In the genomic region with DNA sequence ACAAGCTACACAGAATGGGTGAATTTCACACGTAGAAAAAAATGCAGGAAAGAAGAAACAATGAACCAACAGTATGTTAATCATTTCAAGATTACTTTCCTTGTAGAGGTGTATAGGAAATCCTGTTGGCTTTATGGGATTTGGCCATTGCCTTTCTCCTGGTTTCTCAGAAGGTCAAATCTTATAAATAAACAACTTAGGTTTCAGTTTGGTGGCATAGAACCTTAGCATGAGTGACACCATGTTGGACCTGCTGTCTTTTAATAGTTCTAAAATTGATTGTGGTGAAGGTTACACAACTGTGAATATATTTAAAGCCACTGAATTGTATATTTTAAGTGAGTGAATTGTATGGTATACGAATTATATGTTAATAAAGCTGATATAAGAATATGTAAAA, we compare ENCODE assay signal across 2 cellular contexts.
TF ChIP-seq lines count a peak whose summit lies in the region.

No MANE protein-coding gene starts in this region.

TF ChIP-seq in HCT116, 20 proteins besides CTCF, POLR2A, EP300 and RAD21:
- TF ChIP-seq, protein P1, sequence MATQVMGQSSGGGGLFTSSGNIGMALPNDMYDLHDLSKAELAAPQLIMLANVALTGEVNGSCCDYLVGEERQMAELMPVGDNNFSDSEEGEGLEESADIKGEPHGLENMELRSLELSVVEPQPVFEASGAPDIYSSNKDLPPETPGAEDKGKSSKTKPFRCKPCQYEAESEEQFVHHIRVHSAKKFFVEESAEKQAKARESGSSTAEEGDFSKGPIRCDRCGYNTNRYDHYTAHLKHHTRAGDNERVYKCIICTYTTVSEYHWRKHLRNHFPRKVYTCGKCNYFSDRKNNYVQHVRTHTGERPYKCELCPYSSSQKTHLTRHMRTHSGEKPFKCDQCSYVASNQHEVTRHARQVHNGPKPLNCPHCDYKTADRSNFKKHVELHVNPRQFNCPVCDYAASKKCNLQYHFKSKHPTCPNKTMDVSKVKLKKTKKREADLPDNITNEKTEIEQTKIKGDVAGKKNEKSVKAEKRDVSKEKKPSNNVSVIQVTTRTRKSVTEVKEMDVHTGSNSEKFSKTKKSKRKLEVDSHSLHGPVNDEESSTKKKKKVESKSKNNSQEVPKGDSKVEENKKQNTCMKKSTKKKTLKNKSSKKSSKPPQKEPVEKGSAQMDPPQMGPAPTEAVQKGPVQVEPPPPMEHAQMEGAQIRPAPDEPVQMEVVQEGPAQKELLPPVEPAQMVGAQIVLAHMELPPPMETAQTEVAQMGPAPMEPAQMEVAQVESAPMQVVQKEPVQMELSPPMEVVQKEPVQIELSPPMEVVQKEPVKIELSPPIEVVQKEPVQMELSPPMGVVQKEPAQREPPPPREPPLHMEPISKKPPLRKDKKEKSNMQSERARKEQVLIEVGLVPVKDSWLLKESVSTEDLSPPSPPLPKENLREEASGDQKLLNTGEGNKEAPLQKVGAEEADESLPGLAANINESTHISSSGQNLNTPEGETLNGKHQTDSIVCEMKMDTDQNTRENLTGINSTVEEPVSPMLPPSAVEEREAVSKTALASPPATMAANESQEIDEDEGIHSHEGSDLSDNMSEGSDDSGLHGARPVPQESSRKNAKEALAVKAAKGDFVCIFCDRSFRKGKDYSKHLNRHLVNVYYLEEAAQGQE (IDR thresholded peaks at IDR 0.05; ENCODE audit: low read depth), result no peak
- TF ChIP-seq ELF1 (IDR thresholded peaks at IDR 0.05; ENCODE audit: borderline replicate concordance, low read depth), result no peak
- TF ChIP-seq, protein P2, sequence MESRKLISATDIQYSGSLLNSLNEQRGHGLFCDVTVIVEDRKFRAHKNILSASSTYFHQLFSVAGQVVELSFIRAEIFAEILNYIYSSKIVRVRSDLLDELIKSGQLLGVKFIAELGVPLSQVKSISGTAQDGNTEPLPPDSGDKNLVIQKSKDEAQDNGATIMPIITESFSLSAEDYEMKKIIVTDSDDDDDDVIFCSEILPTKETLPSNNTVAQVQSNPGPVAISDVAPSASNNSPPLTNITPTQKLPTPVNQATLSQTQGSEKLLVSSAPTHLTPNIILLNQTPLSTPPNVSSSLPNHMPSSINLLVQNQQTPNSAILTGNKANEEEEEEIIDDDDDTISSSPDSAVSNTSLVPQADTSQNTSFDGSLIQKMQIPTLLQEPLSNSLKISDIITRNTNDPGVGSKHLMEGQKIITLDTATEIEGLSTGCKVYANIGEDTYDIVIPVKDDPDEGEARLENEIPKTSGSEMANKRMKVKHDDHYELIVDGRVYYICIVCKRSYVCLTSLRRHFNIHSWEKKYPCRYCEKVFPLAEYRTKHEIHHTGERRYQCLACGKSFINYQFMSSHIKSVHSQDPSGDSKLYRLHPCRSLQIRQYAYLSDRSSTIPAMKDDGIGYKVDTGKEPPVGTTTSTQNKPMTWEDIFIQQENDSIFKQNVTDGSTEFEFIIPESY (IDR thresholded peaks at IDR 0.05; ENCODE audit: extremely low read depth, insufficient replicate concordance, low read length), result no peak
- TF ChIP-seq JUND (IDR thresholded peaks at IDR 0.05), result no peak
- no peak for TF ChIP-seq EZH2 (IDR thresholded peaks at IDR 0.05)
- TF ChIP-seq ZFX (IDR thresholded peaks at IDR 0.05), result no peak
- no peak for TF ChIP-seq FOSL1 (IDR thresholded peaks at IDR 0.05; ENCODE audit: low read depth)
- no peak for TF ChIP-seq EZH2phosphoT487 (IDR thresholded peaks at IDR 0.05; ENCODE audit: borderline replicate concordance)
- no peak for TF ChIP-seq ATF3 (IDR thresholded peaks at IDR 0.05)
- TF ChIP-seq POLR2AphosphoS5 (IDR thresholded peaks at IDR 0.05; ENCODE audit: low read depth, low read length), result no peak
- no peak for TF ChIP-seq YY1 (IDR thresholded peaks at IDR 0.05; ENCODE audit: extremely low read depth, insufficient replicate concordance, low read depth, low read length)
- no peak for TF ChIP-seq CEBPB (IDR thresholded peaks at IDR 0.05; ENCODE audit: low read depth)
- no peak for TF ChIP-seq SIN3A (IDR thresholded peaks at IDR 0.05; ENCODE audit: low read depth)
- no peak for TF ChIP-seq TCF7L2 (IDR thresholded peaks at IDR 0.05; ENCODE audit: borderline replicate concordance, extremely low read depth, insufficient read depth, insufficient read length)
- no peak for TF ChIP-seq EGR1 (IDR thresholded peaks at IDR 0.05; ENCODE audit: low read depth)
- TF ChIP-seq MAX (IDR thresholded peaks at IDR 0.05), result no peak
- TF ChIP-seq SRF (IDR thresholded peaks at IDR 0.05; ENCODE audit: low read depth), result no peak
- no peak for TF ChIP-seq CBX3 (IDR thresholded peaks at IDR 0.05; ENCODE audit: low read depth)

TF ChIP-seq in K562, 482 proteins besides CTCF, POLR2A, EP300 and RAD21 (continued from another document):
- TF ChIP-seq, protein P3, sequence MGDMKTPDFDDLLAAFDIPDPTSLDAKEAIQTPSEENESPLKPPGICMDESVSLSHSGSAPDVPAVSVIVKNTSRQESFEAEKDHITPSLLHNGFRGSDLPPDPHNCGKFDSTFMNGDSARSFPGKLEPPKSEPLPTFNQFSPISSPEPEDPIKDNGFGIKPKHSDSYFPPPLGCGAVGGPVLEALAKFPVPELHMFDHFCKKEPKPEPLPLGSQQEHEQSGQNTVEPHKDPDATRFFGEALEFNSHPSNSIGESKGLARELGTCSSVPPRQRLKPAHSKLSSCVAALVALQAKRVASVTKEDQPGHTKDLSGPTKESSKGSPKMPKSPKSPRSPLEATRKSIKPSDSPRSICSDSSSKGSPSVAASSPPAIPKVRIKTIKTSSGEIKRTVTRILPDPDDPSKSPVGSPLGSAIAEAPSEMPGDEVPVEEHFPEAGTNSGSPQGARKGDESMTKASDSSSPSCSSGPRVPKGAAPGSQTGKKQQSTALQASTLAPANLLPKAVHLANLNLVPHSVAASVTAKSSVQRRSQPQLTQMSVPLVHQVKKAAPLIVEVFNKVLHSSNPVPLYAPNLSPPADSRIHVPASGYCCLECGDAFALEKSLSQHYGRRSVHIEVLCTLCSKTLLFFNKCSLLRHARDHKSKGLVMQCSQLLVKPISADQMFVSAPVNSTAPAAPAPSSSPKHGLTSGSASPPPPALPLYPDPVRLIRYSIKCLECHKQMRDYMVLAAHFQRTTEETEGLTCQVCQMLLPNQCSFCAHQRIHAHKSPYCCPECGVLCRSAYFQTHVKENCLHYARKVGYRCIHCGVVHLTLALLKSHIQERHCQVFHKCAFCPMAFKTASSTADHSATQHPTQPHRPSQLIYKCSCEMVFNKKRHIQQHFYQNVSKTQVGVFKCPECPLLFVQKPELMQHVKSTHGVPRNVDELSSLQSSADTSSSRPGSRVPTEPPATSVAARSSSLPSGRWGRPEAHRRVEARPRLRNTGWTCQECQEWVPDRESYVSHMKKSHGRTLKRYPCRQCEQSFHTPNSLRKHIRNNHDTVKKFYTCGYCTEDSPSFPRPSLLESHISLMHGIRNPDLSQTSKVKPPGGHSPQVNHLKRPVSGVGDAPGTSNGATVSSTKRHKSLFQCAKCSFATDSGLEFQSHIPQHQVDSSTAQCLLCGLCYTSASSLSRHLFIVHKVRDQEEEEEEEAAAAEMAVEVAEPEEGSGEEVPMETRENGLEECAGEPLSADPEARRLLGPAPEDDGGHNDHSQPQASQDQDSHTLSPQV (IDR thresholded peaks at IDR 0.05), result peak; percentile 97
- TF ChIP-seq POLR2G (IDR thresholded peaks at IDR 0.05; ENCODE audit: low read depth, low read length), result no peak
- TF ChIP-seq ZFPM2 (CRISPR knock-in tag; IDR thresholded peaks at IDR 0.05), result no peak
- TF ChIP-seq MYBL2 (IDR thresholded peaks at IDR 0.05; ENCODE audit: low read depth), result no peak
- no peak for TF ChIP-seq MYBL2 (CRISPR knock-in tag; IDR thresholded peaks at IDR 0.05; ENCODE audit: borderline replicate concordance)
- peak; percentile 65; the same call in 1 of the 2 replicates for TF ChIP-seq GTF2A2 (tag; IDR thresholded peaks at IDR 0.05)
- no peak for TF ChIP-seq ZEB2 (IDR thresholded peaks at IDR 0.05)
- TF ChIP-seq CBX5 (IDR thresholded peaks at IDR 0.05; ENCODE audit: borderline replicate concordance, low read depth), result no peak
- TF ChIP-seq HDAC8 (tag; IDR thresholded peaks at IDR 0.05), result peak; percentile 52; the same call in 1 of the 2 replicates
- no peak for TF ChIP-seq ZC3H8 (IDR thresholded peaks at IDR 0.05)
- no peak for TF ChIP-seq THRB (CRISPR knock-in tag; conservative IDR thresholded peaks at IDR 0.05)
- TF ChIP-seq ETV1 (tag; conservative IDR thresholded peaks at IDR 0.05; ENCODE audit: low read depth), result 0 out of 2 replicates have a peak, but pooled peaks have one; percentile 15
- TF ChIP-seq PTTG1 (tag; IDR thresholded peaks at IDR 0.05; ENCODE audit: low read depth), result peak; percentile 64; the same call in 1 of the 2 replicates
- peak; percentile 57; the same call in 1 of the 2 replicates for TF ChIP-seq SMAD4 (CRISPR knock-in tag; conservative IDR thresholded peaks at IDR 0.05)
- 0 out of 2 replicates have a peak, but pooled peaks have one; percentile 28 for TF ChIP-seq CXXC5 (CRISPR knock-in tag; IDR thresholded peaks at IDR 0.05)
- peak; percentile 81 for TF ChIP-seq DDX20 (tag; IDR thresholded peaks at IDR 0.05; ENCODE audit: low read depth)
- TF ChIP-seq ZNF274 (IDR thresholded peaks at IDR 0.05; ENCODE audit: borderline replicate concordance, low read depth, low read length), result no peak
- no peak for TF ChIP-seq ZNF445 (CRISPR knock-in tag; IDR thresholded peaks at IDR 0.05; ENCODE audit: low read depth)
- TF ChIP-seq ZBTB12 (CRISPR knock-in tag; IDR thresholded peaks at IDR 0.05), result 0 out of 2 replicates have a peak, but pooled peaks have one; percentile 15
- peak; percentile 90 for TF ChIP-seq DMBX1 (CRISPR knock-in tag; IDR thresholded peaks at IDR 0.05; ENCODE audit: borderline replicate concordance)
